Comparison of ENCODE assay signal across 8 cellular contexts in genomic region chr22:26648011-26648497, GRCh38. TPM values are rescaled to one million over a fixed set of nuclear protein-coding genes. Genes with fewer than 3 reads are reported as not detected.
DNase-seq lines count a peak whose midpoint lies in the region; ATAC-seq and TF ChIP-seq lines count a peak whose summit lies in the region.

No MANE protein-coding gene starts in this region.

- CTCF ChIA-PET in HEK293 (lab: Yijun Ruan, JAX): interaction anchor here (0.7 kb wide), 1 partner anchor 807 kb away, joined by 3 read pairs; no protein-coding TSS in a partner anchor

- peaks cover 58% of the 10 kb centered on the region for H3K4me1 Mint-ChIP-seq in activated T-helper 2 cell treated with anti-CD3 and anti-CD28 coated beads, Interferon-gamma antibody, Interleukin-2, Interleukin-4, amounts not matched to agents 10 μg/mL and 5 μg/mL and 100 μg/mL, durations not matched to agents 14 hours and 24 hours and 36 hours (ENCODE audit: low read depth)
- H3K4me1 Mint-ChIP-seq in neural crest cell: peaks cover 51% of the 10 kb centered on the region

- H3K9me3 Mint-ChIP-seq in activated T-helper 2 cell treated with anti-CD3 and anti-CD28 coated beads, Interferon-gamma antibody, Interleukin-2, Interleukin-4, amounts not matched to agents 10 μg/mL and 5 μg/mL and 100 μg/mL, durations not matched to agents 14 hours and 24 hours and 36 hours: no peaks in the 10 kb centered on the region
- no peaks in the 10 kb centered on the region for H3K9me3 Mint-ChIP-seq in neural crest cell

- no peaks in the 10 kb centered on the region for H3K4me1 ChIP-seq in HEK293 (ENCODE audit: control insufficient read depth, insufficient read depth, low read length)

- no peaks in the 10 kb centered on the region for H3K36me3 ChIP-seq in HEK293 (ENCODE audit: control insufficient read depth in 2 of 2, insufficient read depth in 1 of 2, low read length in 2 of 2)

- H3K27ac ChIP-seq in HEK293 (ENCODE audit: extremely low read depth, low read depth, low read length): no peak overlapping the region

- H3K4me3 Mint-ChIP-seq in activated T-helper 2 cell treated with anti-CD3 and anti-CD28 coated beads, Interferon-gamma antibody, Interleukin-2, Interleukin-4, amounts not matched to agents 10 μg/mL and 5 μg/mL and 100 μg/mL, durations not matched to agents 14 hours and 24 hours and 36 hours (ENCODE audit: low read depth): no peak overlapping the region
- peak overlapping the region; percentile 71 for H3K4me3 Mint-ChIP-seq in neural crest cell

- H3K27me3 Mint-ChIP-seq in activated T-helper 2 cell treated with anti-CD3 and anti-CD28 coated beads, Interferon-gamma antibody, Interleukin-2, Interleukin-4, amounts not matched to agents 10 μg/mL and 5 μg/mL and 100 μg/mL, durations not matched to agents 14 hours and 24 hours and 36 hours (ENCODE audit: low read depth): peaks cover 3% of the 10 kb centered on the region
- peaks cover 92% of the 10 kb centered on the region for H3K27me3 Mint-ChIP-seq in neural crest cell (ENCODE audit: low read depth)

- no peaks in the 10 kb centered on the region for H3K36me3 Mint-ChIP-seq in activated T-helper 2 cell treated with anti-CD3 and anti-CD28 coated beads, Interferon-gamma antibody, Interleukin-2, Interleukin-4, amounts not matched to agents 10 μg/mL and 5 μg/mL and 100 μg/mL, durations not matched to agents 14 hours and 24 hours and 36 hours (ENCODE audit: low read depth)
- H3K36me3 Mint-ChIP-seq in neural crest cell (ENCODE audit: low read depth): no peaks in the 10 kb centered on the region

- POLR2A ChIA-PET in HEK293 (lab: Yijun Ruan, JAX): no interaction called here

- H3K27ac Mint-ChIP-seq in activated T-helper 2 cell treated with anti-CD3 and anti-CD28 coated beads, Interferon-gamma antibody, Interleukin-2, Interleukin-4, amounts not matched to agents 10 μg/mL and 5 μg/mL and 100 μg/mL, durations not matched to agents 14 hours and 24 hours and 36 hours: no peak overlapping the region
- peak overlapping the region; percentile 39 for H3K27ac Mint-ChIP-seq in neural crest cell (ENCODE audit: unreplicated experiment)

- H3K9me3 ChIP-seq in HEK293 (ENCODE audit: control insufficient read depth, insufficient read depth, low read depth, low read length): no peaks in the 10 kb centered on the region

- no peak overlapping the region for H3K4me3 ChIP-seq in HEK293 (ENCODE audit: low read depth, low read length)

- TF ChIP-seq CTCF in HEK293 (tag by site-specific recombination; IDR thresholded peaks at IDR 0.05): no peak
- no peak for TF ChIP-seq CTCF in neural crest cell (conservative IDR thresholded peaks at IDR 0.05)

- ATAC-seq in HG03139 (IDR thresholded peaks at IDR 0.05; ENCODE audit: unreplicated experiment): no peak
- ATAC-seq in HG03045 (IDR thresholded peaks at IDR 0.05; ENCODE audit: unreplicated experiment): no peak

- DNase-seq in NCI-H510A (lab: John Stamatoyannopoulos, UW) (peak; percentile 87), neural crest cell (ENCODE audit: low read depth, low spot score) (no peak), pons (ENCODE audit: low spot score) (no peak), RKO (ENCODE audit: low spot score) (no peak)
- peak; percentile 36 for DNase-seq in activated T-helper 2 cell treated with anti-CD3 and anti-CD28 coated beads, Interferon-gamma antibody, Interleukin-2, Interleukin-4, amounts not matched to agents 10 μg/mL and 5 μg/mL and 100 μg/mL, durations not matched to agents 14 hours and 24 hours and 36 hours (ENCODE audit: low spot score)

- intact Hi-C loops in activated T-helper 2 cell treated with anti-CD3 and anti-CD28 coated beads, Interferon-gamma antibody, Interleukin-2, Interleukin-4, amounts not matched to agents 10 μg/mL and 5 μg/mL and 100 μg/mL, durations not matched to agents 14 hours and 24 hours and 36 hours (cut with micrococcal nuclease): no loop called here

TF ChIP-seq in HEK293, 187 proteins besides CTCF, POLR2A, EP300 and RAD21:
- TF ChIP-seq OSR2 (tag by site-specific recombination; IDR thresholded peaks at IDR 0.05): peak; percentile 47; the same call in 1 of the 2 replicates
- no peak for TF ChIP-seq ZNF112 (tag by site-specific recombination; IDR thresholded peaks at IDR 0.05)
- TF ChIP-seq ZBTB7A (tag by site-specific recombination; IDR thresholded peaks at IDR 0.05; ENCODE audit: low read depth): no peak
TF ChIP-seq in HEK293: peak in this region for 1.

RNA-seq across cellular contexts. Expression of gene MIAT, which starts 9.3 kb away (rescaled TPM):
- total RNA-seq in activated T-helper 2 cell treated with anti-CD3 and anti-CD28 coated beads, Interferon-gamma antibody, Interleukin-2, Interleukin-4, amounts not matched to agents 10 μg/mL and 5 μg/mL and 100 μg/mL, durations not matched to agents 14 hours and 24 hours and 36 hours: 11.9 and 13.0 TPM in 2 replicates
- 42.0 and 45.6 TPM in 2 replicates for total RNA-seq in neural crest cell

RNA-seq across cellular contexts. Expression of gene CRYBA4, which starts 26.3 kb away (rescaled TPM):
- not detected in 2 replicates for total RNA-seq in activated T-helper 2 cell treated with anti-CD3 and anti-CD28 coated beads, Interferon-gamma antibody, Interleukin-2, Interleukin-4, amounts not matched to agents 10 μg/mL and 5 μg/mL and 100 μg/mL, durations not matched to agents 14 hours and 24 hours and 36 hours
- total RNA-seq in neural crest cell: not detected in 2 replicates

RNA-seq across cellular contexts. Expression of gene CRYBB1, which starts 30.2 kb away (rescaled TPM):
- not detected in 2 replicates for total RNA-seq in activated T-helper 2 cell treated with anti-CD3 and anti-CD28 coated beads, Interferon-gamma antibody, Interleukin-2, Interleukin-4, amounts not matched to agents 10 μg/mL and 5 μg/mL and 100 μg/mL, durations not matched to agents 14 hours and 24 hours and 36 hours
- total RNA-seq in neural crest cell: not detected in 2 replicates

RNA-seq across cellular contexts. Expression of gene TPST2, which starts 58.1 kb away (rescaled TPM):
- 13.7 and 14.2 TPM in 2 replicates for total RNA-seq in activated T-helper 2 cell treated with anti-CD3 and anti-CD28 coated beads, Interferon-gamma antibody, Interleukin-2, Interleukin-4, amounts not matched to agents 10 μg/mL and 5 μg/mL and 100 μg/mL, durations not matched to agents 14 hours and 24 hours and 36 hours
- total RNA-seq in neural crest cell: 10.7 and 11.8 TPM in 2 replicates

Comparison
In these comparisons a context has a peak if more than half of its experiments do, and no peak if none do; other contexts are left out.
1. DNase-seq: peak in NCI-H510A (single experiment) and activated T-helper 2 cell treated with anti-CD3 and anti-CD28 coated beads, Interferon-gamma antibody, Interleukin-2, Interleukin-4, amounts not matched to agents 10 μg/mL and 5 μg/mL and 100 μg/mL, durations not matched to agents 14 hours and 24 hours and 36 hours (single experiment); none in neural crest cell (single experiment), pons (single experiment) and RKO (single experiment).